In the genomic region with DNA sequence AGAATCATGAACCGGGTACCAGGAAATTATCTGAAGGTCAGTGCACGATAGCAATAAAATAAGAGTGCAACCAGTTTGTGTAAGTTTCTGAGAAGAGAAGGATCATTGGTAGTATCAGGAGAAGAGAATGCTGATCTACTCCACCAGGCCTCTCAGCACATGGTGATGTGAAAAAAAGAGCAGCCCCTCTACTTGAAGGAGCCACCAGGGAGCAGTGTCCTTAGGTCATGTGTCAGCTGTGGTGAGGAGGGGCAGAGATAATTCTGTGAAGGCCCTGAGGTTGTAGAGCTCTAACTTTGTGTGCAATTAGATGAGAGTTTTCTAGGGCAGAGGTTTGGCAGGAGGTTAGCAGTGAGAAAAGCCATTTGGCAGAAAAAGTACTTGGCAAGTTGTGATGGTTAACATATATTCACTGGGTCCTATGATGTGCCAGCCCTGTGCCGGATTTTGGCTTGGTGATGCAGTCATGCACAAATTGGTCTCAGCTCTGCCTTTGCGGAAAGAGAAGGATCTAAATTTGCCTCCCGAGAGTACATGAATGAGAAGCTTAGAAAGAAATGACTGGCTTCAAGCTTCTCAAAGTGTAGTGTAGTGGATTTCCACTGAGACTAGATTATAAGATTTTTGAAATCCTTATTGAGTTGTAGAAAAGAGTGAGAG, we compare ENCODE assay signal across 1 cellular context.
TF ChIP-seq lines count a peak whose summit lies in the region.

No MANE protein-coding gene starts in this region.

TF ChIP-seq in HCT116, 20 proteins besides CTCF, POLR2A, EP300 and RAD21 (continued from another document):
- TF ChIP-seq, protein P1, sequence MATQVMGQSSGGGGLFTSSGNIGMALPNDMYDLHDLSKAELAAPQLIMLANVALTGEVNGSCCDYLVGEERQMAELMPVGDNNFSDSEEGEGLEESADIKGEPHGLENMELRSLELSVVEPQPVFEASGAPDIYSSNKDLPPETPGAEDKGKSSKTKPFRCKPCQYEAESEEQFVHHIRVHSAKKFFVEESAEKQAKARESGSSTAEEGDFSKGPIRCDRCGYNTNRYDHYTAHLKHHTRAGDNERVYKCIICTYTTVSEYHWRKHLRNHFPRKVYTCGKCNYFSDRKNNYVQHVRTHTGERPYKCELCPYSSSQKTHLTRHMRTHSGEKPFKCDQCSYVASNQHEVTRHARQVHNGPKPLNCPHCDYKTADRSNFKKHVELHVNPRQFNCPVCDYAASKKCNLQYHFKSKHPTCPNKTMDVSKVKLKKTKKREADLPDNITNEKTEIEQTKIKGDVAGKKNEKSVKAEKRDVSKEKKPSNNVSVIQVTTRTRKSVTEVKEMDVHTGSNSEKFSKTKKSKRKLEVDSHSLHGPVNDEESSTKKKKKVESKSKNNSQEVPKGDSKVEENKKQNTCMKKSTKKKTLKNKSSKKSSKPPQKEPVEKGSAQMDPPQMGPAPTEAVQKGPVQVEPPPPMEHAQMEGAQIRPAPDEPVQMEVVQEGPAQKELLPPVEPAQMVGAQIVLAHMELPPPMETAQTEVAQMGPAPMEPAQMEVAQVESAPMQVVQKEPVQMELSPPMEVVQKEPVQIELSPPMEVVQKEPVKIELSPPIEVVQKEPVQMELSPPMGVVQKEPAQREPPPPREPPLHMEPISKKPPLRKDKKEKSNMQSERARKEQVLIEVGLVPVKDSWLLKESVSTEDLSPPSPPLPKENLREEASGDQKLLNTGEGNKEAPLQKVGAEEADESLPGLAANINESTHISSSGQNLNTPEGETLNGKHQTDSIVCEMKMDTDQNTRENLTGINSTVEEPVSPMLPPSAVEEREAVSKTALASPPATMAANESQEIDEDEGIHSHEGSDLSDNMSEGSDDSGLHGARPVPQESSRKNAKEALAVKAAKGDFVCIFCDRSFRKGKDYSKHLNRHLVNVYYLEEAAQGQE (IDR thresholded peaks at IDR 0.05; ENCODE audit: low read depth) = no peak
- TF ChIP-seq ELF1 (IDR thresholded peaks at IDR 0.05; ENCODE audit: borderline replicate concordance, low read depth) = no peak
- TF ChIP-seq, protein P2, sequence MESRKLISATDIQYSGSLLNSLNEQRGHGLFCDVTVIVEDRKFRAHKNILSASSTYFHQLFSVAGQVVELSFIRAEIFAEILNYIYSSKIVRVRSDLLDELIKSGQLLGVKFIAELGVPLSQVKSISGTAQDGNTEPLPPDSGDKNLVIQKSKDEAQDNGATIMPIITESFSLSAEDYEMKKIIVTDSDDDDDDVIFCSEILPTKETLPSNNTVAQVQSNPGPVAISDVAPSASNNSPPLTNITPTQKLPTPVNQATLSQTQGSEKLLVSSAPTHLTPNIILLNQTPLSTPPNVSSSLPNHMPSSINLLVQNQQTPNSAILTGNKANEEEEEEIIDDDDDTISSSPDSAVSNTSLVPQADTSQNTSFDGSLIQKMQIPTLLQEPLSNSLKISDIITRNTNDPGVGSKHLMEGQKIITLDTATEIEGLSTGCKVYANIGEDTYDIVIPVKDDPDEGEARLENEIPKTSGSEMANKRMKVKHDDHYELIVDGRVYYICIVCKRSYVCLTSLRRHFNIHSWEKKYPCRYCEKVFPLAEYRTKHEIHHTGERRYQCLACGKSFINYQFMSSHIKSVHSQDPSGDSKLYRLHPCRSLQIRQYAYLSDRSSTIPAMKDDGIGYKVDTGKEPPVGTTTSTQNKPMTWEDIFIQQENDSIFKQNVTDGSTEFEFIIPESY (IDR thresholded peaks at IDR 0.05; ENCODE audit: extremely low read depth, insufficient replicate concordance, low read length) = no peak
- TF ChIP-seq SP1 (IDR thresholded peaks at IDR 0.05; ENCODE audit: low read depth) = no peak
- TF ChIP-seq JUND (IDR thresholded peaks at IDR 0.05) = no peak
- TF ChIP-seq FOSL1 (IDR thresholded peaks at IDR 0.05; ENCODE audit: low read depth) = no peak
